1 cellular context compared by ENCODE assay signal in genomic region chr12:14803830-14804160, GRCh38.
TF ChIP-seq lines count a peak whose summit lies in the region.

No MANE protein-coding gene starts in this region.

TF ChIP-seq in WTC11, 78 proteins besides CTCF, POLR2A, EP300 and RAD21 (continued from another document):
- TF ChIP-seq CDX4 (CRISPR knock-in tag; IDR thresholded peaks at IDR 0.05; ENCODE audit: borderline replicate concordance), result no peak
- no peak for TF ChIP-seq ZNF532 (CRISPR knock-in tag; IDR thresholded peaks at IDR 0.05; ENCODE audit: borderline replicate concordance)
- no peak for TF ChIP-seq ZNF121 (CRISPR knock-in tag; IDR thresholded peaks at IDR 0.05)
